Comparison of ENCODE assay signal across 1 cellular context in the genomic region with DNA sequence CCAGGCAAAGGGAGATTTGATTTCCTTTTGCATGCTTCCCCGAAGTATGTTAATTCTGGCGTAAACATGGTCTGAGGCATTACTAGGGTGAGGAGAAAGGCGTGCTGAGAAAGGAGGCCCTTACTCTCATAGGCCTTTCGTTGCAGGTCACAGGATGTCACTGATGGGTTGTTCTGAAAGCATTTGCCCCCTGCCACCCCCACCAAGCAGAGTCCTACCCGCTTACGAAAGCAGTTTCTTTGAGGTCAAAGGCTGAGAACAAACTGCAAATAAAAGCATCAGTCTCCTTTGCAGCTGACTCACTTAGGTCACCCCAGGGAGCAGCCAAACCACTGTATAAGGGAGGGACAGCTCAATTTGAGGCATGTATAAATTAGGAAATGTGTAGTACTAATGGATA.
TF ChIP-seq lines count a peak whose summit lies in the region.

No MANE protein-coding gene starts in this region.

TF ChIP-seq in H1, 55 proteins besides CTCF, POLR2A, EP300 and RAD21:
- no peak for TF ChIP-seq SIRT6 (IDR thresholded peaks at IDR 0.05; ENCODE audit: low read length)
- no peak for TF ChIP-seq PHF8 (conservative IDR thresholded peaks at IDR 0.05; ENCODE audit: low read depth, low read length)
TF ChIP-seq in H1: peak in this region for 0.
